11 cellular contexts compared by ENCODE assay signal in the genomic region with DNA sequence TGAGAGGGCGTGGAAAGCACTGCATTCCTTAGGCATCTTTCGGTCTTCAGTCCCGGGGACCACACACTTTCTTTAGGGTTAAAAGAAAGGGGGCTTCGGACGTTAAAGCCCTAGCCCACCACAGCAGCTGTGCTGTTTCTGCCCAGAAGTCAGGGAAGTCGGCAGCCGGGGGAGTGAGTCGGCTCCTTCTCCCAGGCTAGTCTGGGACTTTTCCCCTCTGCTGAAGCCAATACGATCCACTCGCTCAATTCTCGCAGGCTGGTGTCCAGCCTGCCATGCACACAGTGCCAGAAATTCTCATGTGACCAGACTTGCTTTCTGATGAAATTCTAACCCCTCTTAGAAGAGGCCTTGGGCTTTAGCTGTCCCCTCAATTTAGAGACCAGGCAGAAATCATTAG.
A peak's percentile ranks its signal among the peaks of the same experiment; 100 is the strongest.
DNase-seq lines count a peak whose midpoint lies in the region; ATAC-seq, FAIRE-seq and TF ChIP-seq lines count a peak whose summit lies in the region.
"Had no signal": no experiment of that assay in that cellular context is flagged by ENCODE, and none has a peak within 500 bp of the region (broad histone marks: within the 10 kb centered on the region; RNA-seq: fewer than 3 reads in every experiment).

No MANE protein-coding gene starts in this region.

- FAIRE-seq in GM19239 (lab: Jason Lieb, UNC) = no peak

- peaks cover 3% of the 10 kb centered on the region; the same call in 1 of the 2 replicates for H3K36me3 ChIP-seq in BE2C

- peak overlapping the region; percentile 87 for H3K27ac ChIP-seq in VCaP

- peaks cover 69% of the 10 kb centered on the region for H3K4me1 ChIP-seq in BE2C

- no peaks in the 10 kb centered on the region for H3K9me3 ChIP-seq in BE2C
- H3K9me3 ChIP-seq: mucosa of descending colon had no signal

- no peaks in the 10 kb centered on the region for H3K36me3 Mint-ChIP-seq in osteocyte (ENCODE audit: unreplicated experiment)

- peak overlapping the region; percentile 44 for H3K4me3 Mint-ChIP-seq in osteocyte (ENCODE audit: unreplicated experiment)
- H3K4me3 Mint-ChIP-seq: B cell had no signal

- H3K9me3 Mint-ChIP-seq in osteocyte (ENCODE audit: unreplicated experiment) = no peaks in the 10 kb centered on the region

- ATAC-seq in GM18511 (IDR thresholded peaks at IDR 0.05; ENCODE audit: unreplicated experiment) (no peak), GM19035 (IDR thresholded peaks at IDR 0.05; ENCODE audit: unreplicated experiment) (no peak)

- H3K27me3 Mint-ChIP-seq in osteocyte (ENCODE audit: unreplicated experiment) = no peaks in the 10 kb centered on the region
- H3K27me3 Mint-ChIP-seq: B cell had no signal

- DNase-seq in AG10803 (ENCODE audit: low read depth) (peak; percentile 86), fibroblast of villous mesenchyme (ENCODE audit: low read depth) (peak; percentile 72), osteocyte (ENCODE audit: extremely low spot score, unreplicated experiment) (no peak), GM19239 (ENCODE audit: insufficient read length, low spot score) (no peak), BE2C (no peak)
- DNase-seq: NCI-H187 had no signal

- no peaks in the 10 kb centered on the region for H3K27me3 ChIP-seq in BE2C

- H3K27ac Mint-ChIP-seq in osteocyte (ENCODE audit: unreplicated experiment) = peak overlapping the region; percentile 86

- H3K4me3 ChIP-seq in AG10803 (ENCODE audit: low read length) (peak overlapping the region; percentile 70), fibroblast of villous mesenchyme (ENCODE audit: low read depth, low read length) (peak overlapping the region; percentile 31), BE2C (ENCODE audit: low read depth, low read length) (no peak overlapping the region)
- H3K4me3 ChIP-seq: mucosa of descending colon had no signal

- peaks cover 90% of the 10 kb centered on the region for H3K4me1 Mint-ChIP-seq in osteocyte (ENCODE audit: unreplicated experiment)

- no peak for TF ChIP-seq CTCF in AG10803 (conservative IDR thresholded peaks at IDR 0.05; ENCODE audit: low read length)
- 0 out of 2 replicates have a peak, but pooled peaks have one; percentile 4 for TF ChIP-seq CTCF in VCaP (conservative IDR thresholded peaks at IDR 0.05)
- TF ChIP-seq CTCF in fibroblast of villous mesenchyme (IDR thresholded peaks at IDR 0.05; ENCODE audit: insufficient read depth, low read depth, low read length) = no peak
- no peak for TF ChIP-seq CTCF in osteocyte (IDR thresholded peaks at IDR 0.05)
- TF ChIP-seq CTCF in BE2C (IDR thresholded peaks at IDR 0.05; ENCODE audit: low read depth, low read length) = no peak

Comparison
In these comparisons a context has a peak if more than half of its experiments do, and no peak if none do; other contexts are left out.
1. DNase-seq: peak in AG10803 (single experiment) and fibroblast of villous mesenchyme (single experiment); none in osteocyte (single experiment), GM19239 (single experiment) and BE2C (single experiment).